15 cellular contexts compared by ENCODE assay signal in the genomic region with DNA sequence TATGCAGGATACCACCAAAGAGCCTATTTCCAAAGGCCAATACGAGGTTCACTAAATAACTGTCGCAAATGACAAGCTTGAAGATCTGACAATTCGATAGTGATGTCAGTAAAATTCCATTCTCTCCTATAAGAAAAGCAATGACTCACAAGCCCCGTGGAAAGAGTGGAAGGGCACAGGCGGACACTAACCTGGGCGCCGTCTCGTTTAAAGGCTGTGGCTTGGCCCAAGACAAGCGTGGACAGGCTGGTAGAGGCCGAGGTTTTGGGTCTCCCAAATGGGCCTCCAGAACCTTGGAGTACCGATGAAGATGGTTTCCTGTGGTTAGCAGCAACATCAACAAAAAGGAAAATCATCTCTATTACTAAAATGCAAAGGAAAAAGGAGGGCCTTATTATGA. TPM values are rescaled to one million over a fixed set of nuclear protein-coding genes. Genes with fewer than 3 reads are reported as not detected.
DNase-seq lines count a peak whose midpoint lies in the region; ATAC-seq and TF ChIP-seq lines count a peak whose summit lies in the region.
"Had no signal": no experiment of that assay in that cellular context is flagged by ENCODE, and none has a peak within 500 bp of the region (broad histone marks: within the 10 kb centered on the region; RNA-seq: fewer than 3 reads in every experiment).

No MANE protein-coding gene starts in this region.

- peaks cover 79% of the 10 kb centered on the region for H3K36me3 ChIP-seq in left ventricle myocardium inferior
- peaks cover 77% of the 10 kb centered on the region for H3K36me3 ChIP-seq in right atrium auricular region

- H3K9me3 ChIP-seq in left ventricle myocardium inferior (replicated peaks) (no peaks in the 10 kb centered on the region), right atrium auricular region (no peaks in the 10 kb centered on the region)

- H3K27ac ChIP-seq in left ventricle myocardium inferior (replicated peaks) (peak overlapping the region; percentile 88), right atrium auricular region (peak overlapping the region; percentile 77 to 82)
- H3K27ac ChIP-seq: GM23248 had no signal

- H3K27me3 ChIP-seq in left ventricle myocardium inferior (ENCODE audit: low read depth), result no peaks in the 10 kb centered on the region
- no peaks in the 10 kb centered on the region for H3K27me3 ChIP-seq in right atrium auricular region

- H3K4me3 ChIP-seq in left ventricle myocardium inferior (no peak overlapping the region), right atrium auricular region (no peak overlapping the region)
- H3K4me3 ChIP-seq: GM23248 had no signal

- no peaks in the 10 kb centered on the region for H3K27me3 Mint-ChIP-seq in T-cell
- no peaks in the 10 kb centered on the region for H3K27me3 Mint-ChIP-seq in activated T-helper 1 cell treated with anti-CD3 and anti-CD28 coated beads, Interleukin-12 subunit alpha, Interleukin-12 subunit beta, Interleukin-2, Interleukin-4 antibody, amounts not matched to agents 30 ng/mL and 10 ng/mL and 1 ng/mL, durations not matched to agents 14 hours and 24 hours and 36 hours (ENCODE audit: insufficient read depth)
- H3K27me3 Mint-ChIP-seq: B cell; CD4-positive, alpha-beta T cell had no signal

- H3K4me3 Mint-ChIP-seq in T-cell, result no peak overlapping the region
- no peak overlapping the region for H3K4me3 Mint-ChIP-seq in activated T-helper 1 cell treated with anti-CD3 and anti-CD28 coated beads, Interleukin-12 subunit alpha, Interleukin-12 subunit beta, Interleukin-2, Interleukin-4 antibody, amounts not matched to agents 30 ng/mL and 10 ng/mL and 1 ng/mL, durations not matched to agents 14 hours and 24 hours and 36 hours
- H3K4me3 Mint-ChIP-seq: B cell; CD4-positive, alpha-beta T cell had no signal

- DNase-seq in left ventricle myocardium inferior, result no peak
- DNase-seq in Right ventricle myocardium superior, result no peak
- DNase-seq in right atrium auricular region (ENCODE audit: low spot score), result no peak
- DNase-seq in posterior vena cava (ENCODE audit: low spot score), result peak; percentile 73
- no peak for DNase-seq in T-cell
- no peak for DNase-seq in activated T-helper 1 cell treated with anti-CD3 and anti-CD28 coated beads, Interleukin-12 subunit alpha, Interleukin-12 subunit beta, Interleukin-2, Interleukin-4 antibody, amounts not matched to agents 30 ng/mL and 10 ng/mL and 1 ng/mL, durations not matched to agents 14 hours and 24 hours and 36 hours (ENCODE audit: low spot score)
- DNase-seq: C1 segment of cervical spinal cord; Calu3; CD4-positive, alpha-beta T cell; DMS 273 treated with DMSO at 0.1 percent for 48 hours; GM23248 had no signal

- ATAC-seq in Right ventricle myocardium superior (ENCODE audit: poor library complexity) (no peak), T-cell (replicated peaks in 1 of 4) (no peak), GM18870 (IDR thresholded peaks at IDR 0.05; ENCODE audit: unreplicated experiment) (no peak)
- ATAC-seq: HCT116 had no signal

- H3K9me3 Mint-ChIP-seq in T-cell, result no peaks in the 10 kb centered on the region
- no peaks in the 10 kb centered on the region for H3K9me3 Mint-ChIP-seq in activated T-helper 1 cell treated with anti-CD3 and anti-CD28 coated beads, Interleukin-12 subunit alpha, Interleukin-12 subunit beta, Interleukin-2, Interleukin-4 antibody, amounts not matched to agents 30 ng/mL and 10 ng/mL and 1 ng/mL, durations not matched to agents 14 hours and 24 hours and 36 hours
- H3K9me3 Mint-ChIP-seq: CD4-positive, alpha-beta T cell had no signal

- POLR2A ChIA-PET in T-cell (lab: Charles Lee), result no interaction called here

- intact Hi-C loops in left ventricle myocardium inferior (cut with micrococcal nuclease), result no loop called here
- intact Hi-C loops in Right ventricle myocardium superior (cut with DNase I), result loop anchor here (2.0 kb wide), 1 partner anchor 102 kb away; no protein-coding TSS in a partner anchor
- intact Hi-C loops in posterior vena cava (cut with DNase I), result loop anchor here in 1 of 2 donors (2.0 kb wide), 1 partner anchor 58 kb away; no protein-coding TSS in a partner anchor
- intact Hi-C loops in activated T-helper 1 cell treated with anti-CD3 and anti-CD28 coated beads, Interleukin-12 subunit alpha, Interleukin-12 subunit beta, Interleukin-2, Interleukin-4 antibody, amounts not matched to agents 30 ng/mL and 10 ng/mL and 1 ng/mL, durations not matched to agents 14 hours and 24 hours and 36 hours (cut with micrococcal nuclease), result no loop called here

- CTCF ChIA-PET in T-cell (lab: Charles Lee), result no interaction called here

- H3K4me1 Mint-ChIP-seq in T-cell, result no peaks in the 10 kb centered on the region
- H3K4me1 Mint-ChIP-seq in activated T-helper 1 cell treated with anti-CD3 and anti-CD28 coated beads, Interleukin-12 subunit alpha, Interleukin-12 subunit beta, Interleukin-2, Interleukin-4 antibody, amounts not matched to agents 30 ng/mL and 10 ng/mL and 1 ng/mL, durations not matched to agents 14 hours and 24 hours and 36 hours (ENCODE audit: low read depth), result no peaks in the 10 kb centered on the region
- H3K4me1 Mint-ChIP-seq: B cell had no signal

- TF ChIP-seq CTCF in left ventricle myocardium inferior (IDR thresholded peaks at IDR 0.05; ENCODE audit: borderline replicate concordance) (no peak), right atrium auricular region (IDR thresholded peaks at IDR 0.05) (no peak)

- no peak overlapping the region for H3K27ac Mint-ChIP-seq in T-cell
- no peak overlapping the region for H3K27ac Mint-ChIP-seq in activated T-helper 1 cell treated with anti-CD3 and anti-CD28 coated beads, Interleukin-12 subunit alpha, Interleukin-12 subunit beta, Interleukin-2, Interleukin-4 antibody, amounts not matched to agents 30 ng/mL and 10 ng/mL and 1 ng/mL, durations not matched to agents 14 hours and 24 hours and 36 hours
- H3K27ac Mint-ChIP-seq: B cell; CD4-positive, alpha-beta T cell had no signal

- H3K4me1 ChIP-seq in left ventricle myocardium inferior (peaks cover 65% of the 10 kb centered on the region), right atrium auricular region (peaks cover 0 to 50% of the 10 kb centered on the region in 2 donors)

- H3K36me3 Mint-ChIP-seq in T-cell, result peaks cover 69% of the 10 kb centered on the region
- peaks cover 42% of the 10 kb centered on the region for H3K36me3 Mint-ChIP-seq in activated T-helper 1 cell treated with anti-CD3 and anti-CD28 coated beads, Interleukin-12 subunit alpha, Interleukin-12 subunit beta, Interleukin-2, Interleukin-4 antibody, amounts not matched to agents 30 ng/mL and 10 ng/mL and 1 ng/mL, durations not matched to agents 14 hours and 24 hours and 36 hours (ENCODE audit: low read depth)

RNA-seq across cellular contexts. Expression of a gene that starts 16.5 kb away (rescaled TPM):
- total RNA-seq in left ventricle myocardium inferior, result not detected
- 0.78 TPM for total RNA-seq in Right ventricle myocardium superior
- not detected for total RNA-seq in right atrium auricular region
- not detected for total RNA-seq in posterior vena cava
- total RNA-seq in T-cell, result not detected
- total RNA-seq in activated T-helper 1 cell treated with anti-CD3 and anti-CD28 coated beads, Interleukin-12 subunit alpha, Interleukin-12 subunit beta, Interleukin-2, Interleukin-4 antibody, amounts not matched to agents 30 ng/mL and 10 ng/mL and 1 ng/mL, durations not matched to agents 14 hours and 24 hours and 36 hours, result not detected in 2 replicates
- total RNA-seq: B cell; Calu3; CD4-positive, alpha-beta T cell; Daoy; GM23248 had no signal

RNA-seq across cellular contexts. Expression of a gene that starts 57.6 kb away (rescaled TPM):
- 72.5 TPM for total RNA-seq in left ventricle myocardium inferior
- 67.3 TPM for total RNA-seq in Right ventricle myocardium superior
- total RNA-seq in right atrium auricular region, result 10 to 100 TPM; 75.3 to 77.5 TPM
- total RNA-seq in posterior vena cava, result 10 to 100 TPM; 61.9 to 71.3 TPM
- 100 to 1,000 TPM; 122 to 142 (median 131) TPM for total RNA-seq in T-cell
- 54.5 and 60.0 TPM in 2 replicates for total RNA-seq in activated T-helper 1 cell treated with anti-CD3 and anti-CD28 coated beads, Interleukin-12 subunit alpha, Interleukin-12 subunit beta, Interleukin-2, Interleukin-4 antibody, amounts not matched to agents 30 ng/mL and 10 ng/mL and 1 ng/mL, durations not matched to agents 14 hours and 24 hours and 36 hours
